In the genomic region with DNA sequence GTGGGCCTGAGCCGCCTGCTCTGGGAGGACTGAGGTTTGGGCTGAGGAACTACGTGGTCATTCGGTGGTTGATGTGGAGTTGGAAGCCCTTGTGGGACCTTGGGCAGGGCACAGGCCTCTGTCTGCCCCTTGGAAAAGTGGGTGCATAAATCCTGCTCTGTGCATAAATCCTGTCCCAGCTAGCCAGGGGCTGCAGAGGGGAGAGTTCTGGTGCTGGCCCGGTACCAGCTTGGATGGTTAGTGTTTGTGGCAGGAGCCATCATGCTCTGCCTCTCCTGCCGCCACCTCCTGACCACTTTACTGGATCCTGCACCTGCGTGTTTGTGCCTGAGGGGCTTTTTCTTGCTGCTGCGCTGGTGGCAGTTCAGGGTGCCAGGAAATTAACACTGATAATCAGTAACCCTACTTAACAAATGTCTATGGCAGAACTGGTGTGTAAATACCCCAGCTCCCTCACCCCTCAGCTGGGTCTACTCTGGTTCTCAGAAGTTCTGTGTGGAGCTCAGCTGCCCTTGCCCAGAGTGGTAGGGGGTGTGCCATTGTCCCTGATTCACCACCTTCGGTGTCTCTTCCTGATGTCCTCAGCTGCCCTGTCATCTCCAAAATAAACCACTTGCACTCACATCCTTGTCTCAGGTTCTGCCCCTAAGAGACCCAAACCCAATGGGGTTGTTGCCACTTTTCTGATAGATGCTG, we compare ENCODE assay signal across 16 cellular contexts.
DNase-seq lines count a peak whose midpoint lies in the region; ATAC-seq and TF ChIP-seq lines count a peak whose summit lies in the region.
"Had no signal": no experiment of that assay in that cellular context is flagged by ENCODE, and none has a peak within 500 bp of the region (broad histone marks: within the 10 kb centered on the region; RNA-seq: fewer than 3 reads in every experiment).

No MANE protein-coding gene starts in this region.

- H3K27ac Mint-ChIP-seq in H9 (peak overlapping the region; percentile 16 to 35 (median 21); a peak in 3 of 7 replicates), WTC11 (peak overlapping the region; percentile 12)
- H3K27ac Mint-ChIP-seq: stimulated activated naive B cell treated with anti-CD40 and anti-IgM and Interleukin-4, amounts not matched to agents 10 μg/mL and 1 μg/mL and 100 μg/mL, for 72 hours; T-helper 2 cell treated with Interferon-gamma antibody and Interleukin-4, amounts not matched to agents 5 μg/mL and 100 μg/mL, for 36 hours had no signal

- H3K4me1 Mint-ChIP-seq in H9, result peaks cover 54 to 73% of the 10 kb centered on the region in 2 experiments
- H3K4me1 Mint-ChIP-seq in WTC11, result peaks cover 64% of the 10 kb centered on the region
- H3K4me1 Mint-ChIP-seq: stimulated activated naive B cell treated with anti-CD40 and anti-IgM and Interleukin-4, amounts not matched to agents 10 μg/mL and 1 μg/mL and 100 μg/mL, for 72 hours had no signal

- DNase-seq in H9 (no peak), WTC11 (ENCODE audit: low spot score) (no peak), lower lobe of right lung (peak; percentile 27), amniotic stem cell (lab: John Stamatoyannopoulos, UW) (no peak), NCI-H2029 (lab: John Stamatoyannopoulos, UW) (no peak), NCI-H2196 (lab: John Stamatoyannopoulos, UW; ENCODE audit: unreplicated experiment) (no peak)
- DNase-seq: activated naive CD4-positive, alpha-beta T cell treated with anti-CD3 and anti-CD28 coated beads, Interleukin-2, amount 50 U/mL, for 16 hours; activated T-cell treated with anti-CD3 and anti-CD28 coated beads, Interleukin-2, amount 50 U/mL, for 48 hours; AML-193; NCI-H69; stimulated activated naive B cell treated with anti-CD40 and anti-IgM and Interleukin-4, amounts not matched to agents 10 μg/mL and 1 μg/mL and 100 μg/mL, for 72 hours; transverse colon had no signal

- no peak overlapping the region for H3K4me3 Mint-ChIP-seq in H9
- H3K4me3 Mint-ChIP-seq in WTC11, result no peak overlapping the region
- H3K4me3 Mint-ChIP-seq: stimulated activated naive B cell treated with anti-CD40 and anti-IgM and Interleukin-4, amounts not matched to agents 10 μg/mL and 1 μg/mL and 100 μg/mL, for 72 hours; T-helper 2 cell treated with Interferon-gamma antibody and Interleukin-4, amounts not matched to agents 5 μg/mL and 100 μg/mL, for 36 hours had no signal

- no peak overlapping the region for H2BK5ac ChIP-seq in H9 (ENCODE audit: insufficient read length, low read length)

- H3K4me1 ChIP-seq in H9 (ENCODE audit: insufficient read depth, low read length) (peaks cover 5% of the 10 kb centered on the region; the same call in 1 of the 2 replicates), lower lobe of right lung (no peaks in the 10 kb centered on the region), skeletal muscle satellite cell (ENCODE audit: control insufficient read depth, insufficient read depth, low read length) (peaks cover 19% of the 10 kb centered on the region)
- H3K4me1 ChIP-seq: right lobe of liver had no signal

- H3K56ac ChIP-seq in H9 (ENCODE audit: insufficient read length, low read depth, low read length), result no peak overlapping the region

- H3K4me3 ChIP-seq in lower lobe of right lung (no peak overlapping the region), skeletal muscle satellite cell (ENCODE audit: low read length) (no peak overlapping the region)
- H3K4me3 ChIP-seq: right lobe of liver, transverse colon had no signal

- H3K9me3 ChIP-seq in H9 (ENCODE audit: control insufficient read depth, low read depth, low read length) (no peaks in the 10 kb centered on the region), lower lobe of right lung (no peaks in the 10 kb centered on the region), skeletal muscle satellite cell (replicated peaks; ENCODE audit: low read length) (no peaks in the 10 kb centered on the region)
- H3K9me3 ChIP-seq: right lobe of liver, transverse colon had no signal

- no peak overlapping the region for H4K8ac ChIP-seq in H9 (replicated peaks; ENCODE audit: insufficient read length, low read depth, low read length)

- CTCF ChIA-PET in WTC11 (lab: Charles Lee), result interaction anchor here (0.6 to 2.2 kb wide), 9 partner anchors 8 to 659 kb away, joined by 3 to 9 read pairs (median 4); no protein-coding TSS in a partner anchor

- no peak overlapping the region for H3K9ac ChIP-seq in H9 (ENCODE audit: extremely low read depth, insufficient read length, low read length)
- H3K9ac ChIP-seq in skeletal muscle satellite cell (ENCODE audit: low read depth, low read length), result no peak overlapping the region

- no peak overlapping the region for H4K5ac ChIP-seq in H9 (ENCODE audit: insufficient read length, low read depth, low read length)

- H3K4me2 ChIP-seq in H9 (ENCODE audit: insufficient read depth, insufficient read length, low read length) (no peak overlapping the region), skeletal muscle satellite cell (ENCODE audit: low read length) (peak overlapping the region; percentile 72)

- no peak overlapping the region for H2AK5ac ChIP-seq in H9 (ENCODE audit: insufficient read length, low read length)

- no peak overlapping the region for H3K18ac ChIP-seq in H9 (ENCODE audit: insufficient read length, low read depth, low read length)

- H3K79me2 ChIP-seq in H9 (ENCODE audit: insufficient read depth, low read length), result peaks cover 1% of the 10 kb centered on the region; the same call in 1 of the 2 replicates

- no peak overlapping the region for H3K14ac ChIP-seq in H9 (ENCODE audit: insufficient read depth, low read length)

- no peak overlapping the region for H2BK15ac ChIP-seq in H9 (ENCODE audit: low read depth, low read length)

- H3K23me2 ChIP-seq in H9 (ENCODE audit: insufficient read length, low read depth, low read length, poor library complexity, severe bottlenecking), result no peaks in the 10 kb centered on the region

- H3K27me3 Mint-ChIP-seq in H9 (ENCODE audit: low read depth) (no peaks in the 10 kb centered on the region; the same call in 1 of the 2 replicates), WTC11 (ENCODE audit: low read depth) (no peaks in the 10 kb centered on the region)
- H3K27me3 Mint-ChIP-seq: stimulated activated naive B cell treated with anti-CD40 and anti-IgM and Interleukin-4, amounts not matched to agents 10 μg/mL and 1 μg/mL and 100 μg/mL, for 72 hours had no signal

- no peak overlapping the region for H3K23ac ChIP-seq in H9 (ENCODE audit: insufficient read length, low read depth, low read length)

- H3K27me3 ChIP-seq in H9 (ENCODE audit: insufficient read depth, low read length), result no peaks in the 10 kb centered on the region
- H3K27me3 ChIP-seq in lower lobe of right lung (ENCODE audit: low read depth), result no peaks in the 10 kb centered on the region
- H3K27me3 ChIP-seq in skeletal muscle satellite cell (ENCODE audit: control insufficient read depth, insufficient read depth, low read length), result no peaks in the 10 kb centered on the region
- H3K27me3 ChIP-seq: right lobe of liver had no signal

- H3K4ac ChIP-seq in H9 (ENCODE audit: low read depth, low read length), result no peak overlapping the region

- H3K79me1 ChIP-seq in H9 (ENCODE audit: insufficient read depth, low read depth, low read length, poor library complexity, severe bottlenecking), result peaks cover 4% of the 10 kb centered on the region

- ATAC-seq in WTC11, result no peak
- no peak for ATAC-seq in lower lobe of right lung
- no peak for ATAC-seq in HG02938 (IDR thresholded peaks at IDR 0.05; ENCODE audit: unreplicated experiment)
- ATAC-seq: right lobe of liver; stimulated activated naive B cell treated with anti-CD40 and anti-IgM and Interleukin-4, amounts not matched to agents 10 μg/mL and 1 μg/mL and 100 μg/mL, for 72 hours had no signal

- WGBS in H9 (ENCODE audit: extremely low coverage, insufficient read length, low lambda C conversion rate), result no CpG with 5 or more reads among the region's 8 CpGs

- H3K36me3 ChIP-seq in lower lobe of right lung, result no peaks in the 10 kb centered on the region
- H3K36me3 ChIP-seq in skeletal muscle satellite cell (ENCODE audit: insufficient read depth, low read length), result no peaks in the 10 kb centered on the region
- H3K36me3 ChIP-seq: right lobe of liver, transverse colon had no signal

- no peak for TF ChIP-seq CTCF in H9 (conservative IDR thresholded peaks at IDR 0.05)
- TF ChIP-seq CTCF in WTC11 (IDR thresholded peaks at IDR 0.05), result no peak
- TF ChIP-seq CTCF in lower lobe of right lung (IDR thresholded peaks at IDR 0.05), result no peak

- no peak overlapping the region for H2BK120ac ChIP-seq in H9 (ENCODE audit: low read depth, low read length, poor library complexity, severe bottlenecking)

- H3K9me3 Mint-ChIP-seq in H9, result no peaks in the 10 kb centered on the region
- H3K9me3 Mint-ChIP-seq in WTC11, result no peaks in the 10 kb centered on the region
- H3K9me3 Mint-ChIP-seq: stimulated activated naive B cell treated with anti-CD40 and anti-IgM and Interleukin-4, amounts not matched to agents 10 μg/mL and 1 μg/mL and 100 μg/mL, for 72 hours; T-helper 2 cell treated with Interferon-gamma antibody and Interleukin-4, amounts not matched to agents 5 μg/mL and 100 μg/mL, for 36 hours had no signal

- H4K20me1 ChIP-seq in H9 (ENCODE audit: control insufficient read depth, insufficient read depth, insufficient read length), result no peaks in the 10 kb centered on the region

- no peak overlapping the region for H3T11ph ChIP-seq in H9 (ENCODE audit: low read length)

- POLR2A ChIA-PET in WTC11 (lab: Charles Lee), result no interaction called here

- no peak overlapping the region for H4K91ac ChIP-seq in H9 (ENCODE audit: insufficient read length, low read depth, low read length)

- H2AFZ ChIP-seq in H9 (ENCODE audit: low read length), result no peak overlapping the region

- no peak overlapping the region for H2BK12ac ChIP-seq in H9 (ENCODE audit: insufficient read length, low read depth, low read length)

- no peak overlapping the region for H2BK20ac ChIP-seq in H9 (ENCODE audit: low read depth, low read length, poor library complexity, severe bottlenecking)

- intact Hi-C loops in lower lobe of right lung (cut with DNase I), result no loop called here

- H3K36me3 Mint-ChIP-seq in H9 (ENCODE audit: insufficient read depth in 1 of 3, low read depth in 3 of 3), result peaks cover 10 to 16% (median 10%) of the 10 kb centered on the region in 3 experiments; a peak in 6 of 7 replicates
- H3K36me3 Mint-ChIP-seq in WTC11, result no peaks in the 10 kb centered on the region; the same call in 1 of the 2 replicates
- H3K36me3 Mint-ChIP-seq: stimulated activated naive B cell treated with anti-CD40 and anti-IgM and Interleukin-4, amounts not matched to agents 10 μg/mL and 1 μg/mL and 100 μg/mL, for 72 hours had no signal

- H3K27ac ChIP-seq in H9 (ENCODE audit: insufficient read length, low read depth, low read length) (no peak overlapping the region), lower lobe of right lung (no peak overlapping the region)
- H3K27ac ChIP-seq: right lobe of liver had no signal
